ENCODE assay signal across 23 cellular contexts in the genomic region with DNA sequence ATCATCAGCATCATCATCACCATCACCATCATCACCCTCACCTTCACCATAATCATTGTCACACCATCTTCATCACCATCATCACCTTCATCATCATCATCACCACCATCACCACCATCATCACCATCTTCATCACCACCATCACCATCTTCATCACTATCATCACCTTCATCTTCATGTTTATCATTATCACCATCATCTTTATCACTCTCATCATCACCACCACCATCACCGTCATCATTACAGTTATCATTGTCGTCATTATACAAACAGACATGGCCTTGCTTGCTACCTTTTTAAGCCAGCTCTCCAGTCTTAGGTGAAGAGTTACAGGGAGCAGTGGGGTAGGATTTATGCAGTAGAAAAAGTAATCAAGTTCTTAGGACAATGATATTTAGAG.
"Had no signal": no experiment of that assay in that cellular context is flagged by ENCODE, and none has a peak within 500 bp of the region (broad histone marks: within the 10 kb centered on the region; RNA-seq: fewer than 3 reads in every experiment).

No MANE protein-coding gene starts in this region.

- DNase-seq: activated CD4-positive, alpha-beta memory T cell treated with anti-CD3 and anti-CD28 coated beads, Interleukin-2, amount 10 ng/mL, durations not matched to agents 7 days and 5 days; activated CD4-positive, alpha-beta T cell treated with anti-CD3 and anti-CD28 coated beads for 1 hour; activated CD4-positive, alpha-beta T cell treated with anti-CD3 and anti-CD28 coated beads, Interleukin-2, amount 10 ng/mL, durations not matched to agents 7 days and 5 days; activated effector memory CD4-positive, alpha-beta T cell treated with Interleukin-2 at 50 U/mL for 16 hours; activated naive CD4-positive, alpha-beta T cell; anterior cingulate cortex; MG63; NCI-H1092 treated with DMSO at 0.1 percent for 48 hours; NCI-H1417 treated with DMSO at 0.1 percent for 48 hours; NCI-H1694; NCI-H2029; NCI-H2107; NCI-H2171 treated with DMSO at 0.1 percent for 48 hours; NCI-H345; NCI-H510A; NCI-H526 treated with DMSO at 0.1 percent for 48 hours; NCI-H82; SIG-M5; T-helper 17 cell; T-helper 9 cell had no signal

- ATAC-seq: T-helper 17 cell had no signal

- H3K27ac Mint-ChIP-seq: activated B cell treated with CpG ODN at 0.5 μM for 24 hours; activated CD4-positive, alpha-beta memory T cell treated with anti-CD3 and anti-CD28 coated beads, Interleukin-2, amount 10 ng/mL, durations not matched to agents 7 days and 5 days; activated CD4-positive, alpha-beta T cell treated with anti-CD3 and anti-CD28 coated beads, Interleukin-2, amount 10 ng/mL, durations not matched to agents 7 days and 5 days; activated naive CD8-positive, alpha-beta T cell; activated T-helper 1 cell treated with anti-CD3 and anti-CD28 coated beads, Interleukin-12 subunit alpha, Interleukin-12 subunit beta, Interleukin-2, Interleukin-4 antibody, amounts not matched to agents 30 ng/mL and 10 ng/mL and 1 ng/mL, durations not matched to agents 14 hours and 24 hours and 36 hours; T-helper 17 cell had no signal

- H3K4me1 Mint-ChIP-seq: T-helper 17 cell had no signal

- H3K36me3 Mint-ChIP-seq: activated naive CD8-positive, alpha-beta T cell had no signal

- H3K4me3 Mint-ChIP-seq: activated B cell treated with CpG ODN at 0.5 μM for 24 hours; activated CD4-positive, alpha-beta memory T cell treated with anti-CD3 and anti-CD28 coated beads, Interleukin-2, amount 10 ng/mL, durations not matched to agents 7 days and 5 days; activated CD4-positive, alpha-beta T cell treated with anti-CD3 and anti-CD28 coated beads, Interleukin-2, amount 10 ng/mL, durations not matched to agents 7 days and 5 days; activated naive CD8-positive, alpha-beta T cell; activated T-helper 1 cell treated with anti-CD3 and anti-CD28 coated beads, Interleukin-12 subunit alpha, Interleukin-12 subunit beta, Interleukin-2, Interleukin-4 antibody, amounts not matched to agents 30 ng/mL and 10 ng/mL and 1 ng/mL, durations not matched to agents 14 hours and 24 hours and 36 hours; T-helper 17 cell had no signal
